23 cellular contexts compared by ENCODE assay signal in genomic region chr1:217472915-217473314, GRCh38.
"Had no signal": no experiment of that assay in that cellular context is flagged by ENCODE, and none has a peak within 500 bp of the region (broad histone marks: within the 10 kb centered on the region; RNA-seq: fewer than 3 reads in every experiment).

No MANE protein-coding gene starts in this region.

- H3K36me3 Mint-ChIP-seq: activated naive CD4-positive, alpha-beta T cell treated with anti-CD3 and anti-CD28 coated beads, Interleukin-2, amount 50 U/mL, for 72 hours had no signal

- H3K27ac Mint-ChIP-seq: activated naive CD4-positive, alpha-beta T cell treated with anti-CD3 and anti-CD28 coated beads, Interleukin-2, amount 50 U/mL, for 72 hours; activated T-helper 17 cell treated with anti-CD3 and anti-CD28 coated beads, Interleukin-2, amount 50 U/mL, for 72 hours; brain; mesothelial cell of epicardium; naive thymus-derived CD8-positive, alpha-beta T cell; neural progenitor cell; T-helper 2 cell treated with Interferon-gamma antibody and Interleukin-4, amounts not matched to agents 5 μg/mL and 100 μg/mL, for 36 hours; type B pancreatic cell had no signal

- FAIRE-seq: endothelial cell of umbilical vein had no signal

- DNase-seq: activated CD4-positive, CD25-positive, alpha-beta regulatory T cell treated with anti-CD3 and anti-CD28 coated beads, Interleukin-2, amount 50 U/mL, for 72 hours; activated T-cell treated with anti-CD3 and anti-CD28 coated beads, Interleukin-2, amount 50 U/mL, for 1 hour; aorta; central memory CD4-positive, alpha-beta T cell; dermis blood vessel endothelial cell; effector CD8-positive, alpha-beta T cell; heart right ventricle; left lung; naive thymus-derived CD8-positive, alpha-beta T cell; retina; stimulated activated CD4-positive, alpha-beta T cell treated with anti-CD3 and anti-CD28 coated beads, Interleukin-4, amount 100 ng/mL, for 24 hours; stimulated activated naive CD4-positive, alpha-beta T cell treated with Interleukin-2 at 50 U/mL for 16 hours; WERI-Rb-1 had no signal

- H3K9me3 Mint-ChIP-seq: activated naive CD4-positive, alpha-beta T cell treated with anti-CD3 and anti-CD28 coated beads, Interleukin-2, amount 50 U/mL, for 72 hours; activated T-helper 17 cell treated with anti-CD3 and anti-CD28 coated beads, Interleukin-2, amount 50 U/mL, for 72 hours; naive thymus-derived CD8-positive, alpha-beta T cell; neural progenitor cell; T-helper 2 cell treated with Interferon-gamma antibody and Interleukin-4, amounts not matched to agents 5 μg/mL and 100 μg/mL, for 36 hours; type B pancreatic cell had no signal

- H3K9me3 ChIP-seq: heart right ventricle, left lung, thoracic aorta, vagina had no signal

- H3K4me1 Mint-ChIP-seq: activated T-helper 17 cell treated with anti-CD3 and anti-CD28 coated beads, Interleukin-2, amount 50 U/mL, for 72 hours; brain; mesothelial cell of epicardium; naive thymus-derived CD8-positive, alpha-beta T cell; neural progenitor cell had no signal

- H3K4me3 ChIP-seq: heart right ventricle, left lung, neural progenitor cell, thoracic aorta, vagina had no signal

- H3K27ac ChIP-seq: heart right ventricle, left lung, neural progenitor cell, thoracic aorta, vagina, WERI-Rb-1 had no signal

- H3K9ac ChIP-seq: neural progenitor cell had no signal

- H3K27me3 ChIP-seq: heart right ventricle, left lung, neural progenitor cell, vagina had no signal

- H3K4me2 ChIP-seq: neural progenitor cell had no signal

- H3K36me3 ChIP-seq: heart right ventricle, neural progenitor cell, thoracic aorta, vagina, WERI-Rb-1 had no signal

- H3K4me3 Mint-ChIP-seq: activated T-helper 17 cell treated with anti-CD3 and anti-CD28 coated beads, Interleukin-2, amount 50 U/mL, for 72 hours; brain; mesothelial cell of epicardium; naive thymus-derived CD8-positive, alpha-beta T cell; neural progenitor cell; T-helper 2 cell treated with Interferon-gamma antibody and Interleukin-4, amounts not matched to agents 5 μg/mL and 100 μg/mL, for 36 hours; type B pancreatic cell had no signal

- H3K27me3 Mint-ChIP-seq: activated T-helper 17 cell treated with anti-CD3 and anti-CD28 coated beads, Interleukin-2, amount 50 U/mL, for 72 hours; brain; naive thymus-derived CD8-positive, alpha-beta T cell; type B pancreatic cell had no signal

- H3K4me1 ChIP-seq: heart right ventricle, left lung, neural progenitor cell, vagina had no signal

- H2AFZ ChIP-seq: neural progenitor cell had no signal
